Comparison of ENCODE assay signal across 24 cellular contexts in the genomic region with DNA sequence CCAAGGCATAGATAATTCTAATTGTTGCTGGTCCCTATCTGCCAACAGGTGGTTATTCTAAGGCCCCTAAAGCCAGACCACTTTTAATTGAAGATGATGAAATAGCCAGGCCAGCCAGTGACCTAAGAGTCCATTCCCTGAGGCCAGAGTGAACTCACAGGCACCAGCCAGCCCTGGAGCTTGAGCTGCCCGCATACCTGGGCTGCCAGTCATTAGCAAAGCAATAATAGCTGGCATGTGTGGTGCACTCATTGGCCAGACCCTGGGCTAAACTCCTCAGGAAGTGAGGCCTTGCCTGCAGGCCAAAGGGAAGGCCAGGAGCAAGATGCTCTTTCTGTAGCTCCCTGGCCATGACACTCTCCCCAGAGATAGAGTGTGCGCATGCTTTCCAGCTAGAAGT.
"Had no signal": no experiment of that assay in that cellular context is flagged by ENCODE, and none has a peak within 500 bp of the region (broad histone marks: within the 10 kb centered on the region; RNA-seq: fewer than 3 reads in every experiment).

No MANE protein-coding gene starts in this region.

- DNase-seq: activated CD4-positive, alpha-beta T cell treated with anti-CD3 and anti-CD28 coated beads, Interleukin-2, amount 50 U/mL, for 1 hour; activated gamma-delta T cell treated with Interleukin-2 at 50 U/mL for 16 hours; activated naive CD8-positive, alpha-beta T cell treated with anti-CD3 and anti-CD28 coated beads for 36 hours; activated T-cell treated with anti-CD3 and anti-CD28 coated beads for 4 hours; brain microvascular endothelial cell; cerebellar nuclear complex; MG63; MV-4-11; NCI-H1417 treated with DMSO at 0.1 percent for 48 hours; NCI-H1694; NCI-H2107; NK-92 treated with Interleukin-12 subunit alpha and Interleukin-12 subunit beta, amount 100 ng/mL, for 24 hours; T-helper 17 cell; T-helper 9 cell had no signal

- H3K9me3 Mint-ChIP-seq: activated CD4-positive, alpha-beta memory T cell treated with anti-CD3 and anti-CD28 coated beads, Interleukin-2, amount 10 ng/mL, durations not matched to agents 7 days and 5 days; activated naive CD4-positive, alpha-beta T cell treated with anti-CD3 and anti-CD28 coated beads, Interleukin-2, amount 10 ng/mL, durations not matched to agents 7 days and 5 days; activated naive CD8-positive, alpha-beta T cell treated with anti-CD3 and anti-CD28 coated beads for 36 hours; activated T-helper 17 cell treated with anti-CD3 and anti-CD28 coated beads, Interleukin-2, amount 50 U/mL, for 72 hours had no signal

- H3K27ac ChIP-seq: brain microvascular endothelial cell, cardiac muscle cell, KMS-11, Peyer's patch, RWPE1, SJSA1, WERI-Rb-1 had no signal

- H3K4me1 Mint-ChIP-seq: activated CD4-positive, alpha-beta memory T cell treated with anti-CD3 and anti-CD28 coated beads, Interleukin-2, amount 10 ng/mL, durations not matched to agents 7 days and 5 days; activated CD4-positive, alpha-beta T cell treated with anti-CD3 and anti-CD28 coated beads for 36 hours; activated naive CD4-positive, alpha-beta T cell treated with anti-CD3 and anti-CD28 coated beads, Interleukin-2, amount 10 ng/mL, durations not matched to agents 7 days and 5 days; activated naive CD8-positive, alpha-beta T cell treated with anti-CD3 and anti-CD28 coated beads for 36 hours; activated T-helper 17 cell treated with anti-CD3 and anti-CD28 coated beads, Interleukin-2, amount 50 U/mL, for 72 hours; T-helper 17 cell had no signal

- H3K27ac Mint-ChIP-seq: activated CD4-positive, alpha-beta memory T cell treated with anti-CD3 and anti-CD28 coated beads, Interleukin-2, amount 10 ng/mL, durations not matched to agents 7 days and 5 days; activated CD4-positive, alpha-beta T cell treated with anti-CD3 and anti-CD28 coated beads for 36 hours; activated naive CD4-positive, alpha-beta T cell treated with anti-CD3 and anti-CD28 coated beads, Interleukin-2, amount 10 ng/mL, durations not matched to agents 7 days and 5 days; activated naive CD8-positive, alpha-beta T cell treated with anti-CD3 and anti-CD28 coated beads for 36 hours; activated T-helper 17 cell treated with anti-CD3 and anti-CD28 coated beads, Interleukin-2, amount 50 U/mL, for 72 hours; T-helper 17 cell had no signal

- H3K4me3 Mint-ChIP-seq: activated CD4-positive, alpha-beta memory T cell treated with anti-CD3 and anti-CD28 coated beads, Interleukin-2, amount 10 ng/mL, durations not matched to agents 7 days and 5 days; activated CD4-positive, alpha-beta T cell treated with anti-CD3 and anti-CD28 coated beads for 36 hours; activated naive CD4-positive, alpha-beta T cell treated with anti-CD3 and anti-CD28 coated beads, Interleukin-2, amount 10 ng/mL, durations not matched to agents 7 days and 5 days; activated naive CD8-positive, alpha-beta T cell treated with anti-CD3 and anti-CD28 coated beads for 36 hours; activated T-helper 17 cell treated with anti-CD3 and anti-CD28 coated beads, Interleukin-2, amount 50 U/mL, for 72 hours; T-helper 17 cell had no signal

- ATAC-seq: activated CD4-positive, alpha-beta T cell treated with anti-CD3 and anti-CD28 coated beads for 36 hours; activated T-helper 17 cell treated with anti-CD3 and anti-CD28 coated beads, Interleukin-2, amount 50 U/mL, for 72 hours; T-helper 17 cell had no signal

- H3K4me3 ChIP-seq: cardiac muscle cell, MG63, Peyer's patch, SJSA1 had no signal

- H3K27me3 ChIP-seq: brain microvascular endothelial cell, Peyer's patch had no signal

- H3K4me2 ChIP-seq: KMS-11 had no signal

- H3K4me1 ChIP-seq: Peyer's patch, SJSA1 had no signal

- H3K36me3 Mint-ChIP-seq: activated naive CD4-positive, alpha-beta T cell treated with anti-CD3 and anti-CD28 coated beads, Interleukin-2, amount 10 ng/mL, durations not matched to agents 7 days and 5 days; activated naive CD8-positive, alpha-beta T cell treated with anti-CD3 and anti-CD28 coated beads for 36 hours had no signal

- H3K36me3 ChIP-seq: brain microvascular endothelial cell, cardiac muscle cell, MG63, Peyer's patch, SJSA1, WERI-Rb-1 had no signal
